ENCODE assay signal across 16 cellular contexts in genomic region chr7:26898917-26899316, GRCh38.
"Had no signal": no experiment of that assay in that cellular context is flagged by ENCODE, and none has a peak within 500 bp of the region (broad histone marks: within the 10 kb centered on the region; RNA-seq: fewer than 3 reads in every experiment).

No MANE protein-coding gene starts in this region.

- FAIRE-seq: endothelial cell of umbilical vein had no signal

- H3K4me3 Mint-ChIP-seq: activated CD4-positive, alpha-beta memory T cell treated with anti-CD3 and anti-CD28 coated beads, Interleukin-2, amount 10 ng/mL, durations not matched to agents 7 days and 5 days; natural killer cell had no signal

- ATAC-seq: gastrocnemius medialis; natural killer cell; stimulated activated naive CD8-positive, alpha-beta T cell treated with anti-CD3 and anti-CD28 coated beads, Interleukin-15, Interleukin-2, amounts not matched to agents 100 U/mL and 50 U/mL, for 24 hours; upper lobe of right lung had no signal

- H3K4me3 ChIP-seq: colonic mucosa, gastrocnemius medialis, lung, prostate gland, right lobe of liver, upper lobe of right lung had no signal

- H3K27ac Mint-ChIP-seq: activated CD4-positive, alpha-beta memory T cell treated with anti-CD3 and anti-CD28 coated beads, Interleukin-2, amount 10 ng/mL, durations not matched to agents 7 days and 5 days; natural killer cell had no signal

- H3K36me3 Mint-ChIP-seq: natural killer cell had no signal

- H3K4me1 Mint-ChIP-seq: activated CD4-positive, alpha-beta memory T cell treated with anti-CD3 and anti-CD28 coated beads, Interleukin-2, amount 10 ng/mL, durations not matched to agents 7 days and 5 days; natural killer cell had no signal

- H3K27ac ChIP-seq: colonic mucosa, gastrocnemius medialis, prostate gland, right lobe of liver, upper lobe of right lung, VCaP had no signal

- H3K36me3 ChIP-seq: colonic mucosa, gastrocnemius medialis, prostate gland, right lobe of liver, upper lobe of right lung had no signal

- DNase-seq: activated CD4-positive, alpha-beta memory T cell treated with anti-CD3 and anti-CD28 coated beads, Interleukin-2, amount 10 ng/mL, durations not matched to agents 7 days and 5 days; activated CD8-positive, alpha-beta memory T cell treated with anti-CD3 and anti-CD28 coated beads, Interleukin-2, amount 50 U/mL, for 4 hours; caudate nucleus; colonic mucosa; gastrocnemius medialis; natural killer cell; nucleus accumbens; right lobe of liver; stimulated activated CD4-positive, alpha-beta T cell treated with anti-CD3 and anti-CD28 coated beads, Interleukin-2, amount 100 ng/mL, for 48 hours; stimulated activated naive CD8-positive, alpha-beta T cell treated with anti-CD3 and anti-CD28 coated beads, Interleukin-15, Interleukin-2, amounts not matched to agents 100 U/mL and 50 U/mL, for 24 hours; T-helper 9 cell; upper lobe of right lung had no signal

- H3K9me3 Mint-ChIP-seq: activated CD4-positive, alpha-beta memory T cell treated with anti-CD3 and anti-CD28 coated beads, Interleukin-2, amount 10 ng/mL, durations not matched to agents 7 days and 5 days; natural killer cell had no signal

- H3K9me3 ChIP-seq: colonic mucosa, gastrocnemius medialis, prostate gland, right lobe of liver, upper lobe of right lung had no signal

- H3K4me1 ChIP-seq: colonic mucosa, gastrocnemius medialis, prostate gland, right lobe of liver, upper lobe of right lung had no signal
